ENCODE assay signal across 10 cellular contexts in the genomic region with DNA sequence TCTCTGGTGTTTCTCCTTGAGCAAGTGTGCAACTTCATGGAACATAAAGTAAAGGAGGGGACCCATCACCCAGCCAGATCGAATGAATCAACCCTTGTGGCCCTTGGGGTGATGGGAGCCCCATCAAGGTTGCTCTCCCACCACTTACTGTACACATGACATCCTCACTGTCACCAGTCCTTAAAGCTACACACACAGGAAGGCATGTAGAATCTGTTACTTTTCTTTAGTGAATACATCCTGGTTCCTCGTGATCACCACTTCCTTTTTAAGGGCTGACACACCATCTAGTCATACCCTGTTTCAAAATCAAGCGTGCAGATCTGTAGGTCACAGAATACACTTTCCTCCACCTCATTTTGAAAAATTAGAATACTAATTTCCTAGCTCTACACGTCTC. TPM values are rescaled to one million over a fixed set of nuclear protein-coding genes. Genes with fewer than 3 reads are reported as not detected.
DNase-seq lines count a peak whose midpoint lies in the region; ATAC-seq and TF ChIP-seq lines count a peak whose summit lies in the region.
"Had no signal": no experiment of that assay in that cellular context is flagged by ENCODE, and none has a peak within 500 bp of the region (broad histone marks: within the 10 kb centered on the region; RNA-seq: fewer than 3 reads in every experiment).

No MANE protein-coding gene starts in this region.

- no peaks in the 10 kb centered on the region for H3K9me3 ChIP-seq in CD4-positive, CD25-positive, alpha-beta regulatory T cell (ENCODE audit: control insufficient read depth in 2 of 2, low read length in 2 of 2)
- no peaks in the 10 kb centered on the region for H3K9me3 ChIP-seq in mucosa of descending colon

- DNase-seq in CD4-positive, CD25-positive, alpha-beta regulatory T cell: peak in 2 of 3 donors; percentile 25 to 83
- peak; percentile 31 for DNase-seq in KG1 (lab: John Stamatoyannopoulos, UW)
- DNase-seq in activated naive CD4-positive, alpha-beta T cell treated with anti-CD3 and anti-CD28 coated beads, Interleukin-2, amount 50 U/mL, for 72 hours (ENCODE audit: low spot score in 2 of 2): peak in 1 of 2 donors; percentile 3
- peak in 1 of 3 donors; percentile 7 for DNase-seq in mucosa of descending colon
- DNase-seq in NCI-H510A (lab: John Stamatoyannopoulos, UW): no peak
- DNase-seq in T-helper 9 cell: no peak
- DNase-seq: amniotic stem cell, NCI-H1048 had no signal

- peaks cover 3% of the 10 kb centered on the region for H3K4me1 ChIP-seq in CD4-positive, CD25-positive, alpha-beta regulatory T cell (ENCODE audit: control insufficient read depth, insufficient read depth, low read length, poor library complexity, severe bottlenecking)
- no peaks in the 10 kb centered on the region for H3K4me1 ChIP-seq in mucosa of descending colon (ENCODE audit: low read depth)

- peak overlapping the region; percentile 17 for H3K4me3 ChIP-seq in CD4-positive, CD25-positive, alpha-beta regulatory T cell (ENCODE audit: low read depth, low read length)
- no peak overlapping the region for H3K4me3 ChIP-seq in mucosa of descending colon

- peaks cover 6% of the 10 kb centered on the region for H3K27me3 ChIP-seq in CD4-positive, CD25-positive, alpha-beta regulatory T cell (ENCODE audit: control insufficient read depth, insufficient read depth, low read length)

- TF ChIP-seq CTCF in mucosa of descending colon (IDR thresholded peaks at IDR 0.05): no peak

- no peak overlapping the region for H3K27ac ChIP-seq in CD4-positive, CD25-positive, alpha-beta regulatory T cell (ENCODE audit: insufficient read depth, low read length, poor library complexity, severe bottlenecking)

- peak overlapping the region; percentile 14 to 66 (median 15) for H3K27ac Mint-ChIP-seq in CD4-positive, CD25-positive, alpha-beta regulatory T cell
- H3K27ac Mint-ChIP-seq in activated naive CD4-positive, alpha-beta T cell treated with anti-CD3 and anti-CD28 coated beads, Interleukin-2, amount 50 U/mL, for 72 hours: peak overlapping the region in 1 of 2 donors; percentile 80

- H3K36me3 Mint-ChIP-seq in CD4-positive, CD25-positive, alpha-beta regulatory T cell: no peaks in the 10 kb centered on the region
- H3K36me3 Mint-ChIP-seq in activated naive CD4-positive, alpha-beta T cell treated with anti-CD3 and anti-CD28 coated beads, Interleukin-2, amount 50 U/mL, for 72 hours: no peaks in the 10 kb centered on the region

- H3K4me3 Mint-ChIP-seq in CD4-positive, CD25-positive, alpha-beta regulatory T cell: peak overlapping the region in 2 of 4 donors; percentile 6 to 26

- no peaks in the 10 kb centered on the region for H3K36me3 ChIP-seq in CD4-positive, CD25-positive, alpha-beta regulatory T cell (ENCODE audit: control insufficient read depth, insufficient read depth, low read length)
- no peaks in the 10 kb centered on the region for H3K36me3 ChIP-seq in mucosa of descending colon (ENCODE audit: low read depth)

- ATAC-seq in CD4-positive, CD25-positive, alpha-beta regulatory T cell (ENCODE audit: low read depth in 2 of 2): peak; percentile 90 to 95
- ATAC-seq in activated naive CD4-positive, alpha-beta T cell treated with anti-CD3 and anti-CD28 coated beads, Interleukin-2, amount 50 U/mL, for 72 hours: peak; percentile 94 to 96
- ATAC-seq in mucosa of descending colon: peak; percentile 56
- no peak for ATAC-seq in HG03571 (IDR thresholded peaks at IDR 0.05; ENCODE audit: unreplicated experiment)
- no peak for ATAC-seq in HG03196 (IDR thresholded peaks at IDR 0.05; ENCODE audit: unreplicated experiment)

- H3K4me1 Mint-ChIP-seq in CD4-positive, CD25-positive, alpha-beta regulatory T cell: peaks cover 7 to 11% (median 9%) of the 10 kb centered on the region in 4 donors

- peaks cover 0 to 1% (median 0%) of the 10 kb centered on the region in 7 donors for H3K9me3 Mint-ChIP-seq in CD4-positive, CD25-positive, alpha-beta regulatory T cell
- H3K9me3 Mint-ChIP-seq in activated naive CD4-positive, alpha-beta T cell treated with anti-CD3 and anti-CD28 coated beads, Interleukin-2, amount 50 U/mL, for 72 hours: no peaks in the 10 kb centered on the region

- intact Hi-C loops in mucosa of descending colon (cut with DNase I, micrococcal nuclease): no loop called here

- H3K27me3 Mint-ChIP-seq in CD4-positive, CD25-positive, alpha-beta regulatory T cell: peaks cover 26% of the 10 kb centered on the region

RNA-seq across cellular contexts. Expression of gene MPHOSPH6, which starts 22.6 kb away (rescaled TPM):
- total RNA-seq in CD4-positive, CD25-positive, alpha-beta regulatory T cell: 18.3 TPM
- 10 to 100 TPM; 17.3 to 38.7 (median 17.7) TPM for polyA plus RNA-seq in CD4-positive, CD25-positive, alpha-beta regulatory T cell
- 10 to 100 TPM; 25.5 to 35.8 TPM for total RNA-seq in activated naive CD4-positive, alpha-beta T cell treated with anti-CD3 and anti-CD28 coated beads, Interleukin-2, amount 50 U/mL, for 72 hours
- 10 to 100 TPM; 16.4 to 23.8 (median 20.8) TPM for total RNA-seq in mucosa of descending colon

Comparison
In these comparisons a context has a peak if more than half of its experiments do, and no peak if none do; other contexts are left out.
1. ATAC-seq: peak in CD4-positive, CD25-positive, alpha-beta regulatory T cell (2 of 2), activated naive CD4-positive, alpha-beta T cell treated with anti-CD3 and anti-CD28 coated beads, Interleukin-2, amount 50 U/mL, for 72 hours (2 of 2) and mucosa of descending colon (single experiment); none in HG03571 (single experiment) and HG03196 (single experiment).
2. DNase-seq: peak in CD4-positive, CD25-positive, alpha-beta regulatory T cell (2 of 3) and KG1 (single experiment); none in NCI-H510A (single experiment) and T-helper 9 cell (single experiment).